Comparison of ENCODE assay signal across 22 cellular contexts in genomic region chr16:84298376-84298899, GRCh38. TPM values are rescaled to one million over a fixed set of nuclear protein-coding genes. Genes with fewer than 3 reads are reported as not detected.
A peak's percentile ranks its signal among the peaks of the same experiment; 100 is the strongest.
DNase-seq lines count a peak whose midpoint lies in the region; ATAC-seq and TF ChIP-seq lines count a peak whose summit lies in the region.
"Had no signal": no experiment of that assay in that cellular context is flagged by ENCODE, and none has a peak within 500 bp of the region (broad histone marks: within the 10 kb centered on the region; RNA-seq: fewer than 3 reads in every experiment).

No MANE protein-coding gene starts in this region.

- DNase-seq in IMR-90: no peak
- DNase-seq in tibial artery: no peak
- DNase-seq in natural killer cell treated with Interleukin-12 subunit alpha and Interleukin-12 subunit beta and Interleukin-15 and Interleukin-18, amount 100 ng/mL, for 72 hours (ENCODE audit: low spot score): no peak
- DNase-seq in AG08396 (ENCODE audit: low spot score): no peak
- DNase-seq in stimulated activated naive CD8-positive, alpha-beta T cell treated with anti-CD3 and anti-CD28 coated beads, Interleukin-15, Interleukin-2, amounts not matched to agents 100 U/mL and 50 U/mL, for 24 hours: no peak
- DNase-seq: C1 segment of cervical spinal cord; CD8-positive, alpha-beta memory T cell; DMS79; Karpas-422; NCI-H146; NCI-H2171 treated with DMSO at 0.1 percent for 48 hours; NCI-H748 treated with DMSO at 0.1 percent for 48 hours; PC-3 had no signal

- H3K4me3 ChIP-seq in IMR-90 (ENCODE audit: insufficient read depth, low read depth, low read length) (no peak overlapping the region), esophagus (ENCODE audit: low read depth in 1 of 2, low read length in 2 of 2) (no peak overlapping the region), tibial artery (no peak overlapping the region)
- H3K4me3 ChIP-seq: HAP-1 had no signal

- H4K91ac ChIP-seq in IMR-90 (ENCODE audit: insufficient read depth, low read depth, low read length): peak overlapping the region; percentile 80

- peaks cover 11 to 41% of the 10 kb centered on the region in 2 experiments for H3K79me1 ChIP-seq in IMR-90 (ENCODE audit: low read depth in 1 of 2, low read length in 2 of 2)

- peaks cover 21% of the 10 kb centered on the region for H3K36me3 ChIP-seq in IMR-90 (ENCODE audit: control insufficient read depth, insufficient read depth, low read length)
- H3K36me3 ChIP-seq in esophagus (ENCODE audit: control insufficient read depth in 2 of 2, insufficient read depth in 2 of 2, low read length in 1 of 2): no peaks in the 10 kb centered on the region
- H3K36me3 ChIP-seq in tibial artery: no peaks in the 10 kb centered on the region
- H3K36me3 ChIP-seq: HAP-1 had no signal

- H3K4me1 Mint-ChIP-seq in nephron: peaks cover 56% of the 10 kb centered on the region
- H3K4me1 Mint-ChIP-seq in natural killer cell treated with Interleukin-12 subunit alpha and Interleukin-12 subunit beta and Interleukin-15 and Interleukin-18, amount 100 ng/mL, for 72 hours (ENCODE audit: low read depth in 2 of 2): no peaks in the 10 kb centered on the region

- peaks cover 24% of the 10 kb centered on the region for H3K9me1 ChIP-seq in IMR-90 (ENCODE audit: insufficient read depth, low read length)

- H3K9me3 Mint-ChIP-seq in nephron: no peaks in the 10 kb centered on the region
- H3K9me3 Mint-ChIP-seq in natural killer cell treated with Interleukin-12 subunit alpha and Interleukin-12 subunit beta and Interleukin-15 and Interleukin-18, amount 100 ng/mL, for 72 hours: no peaks in the 10 kb centered on the region
- H3K9me3 Mint-ChIP-seq: CD8-positive, alpha-beta memory T cell had no signal

- peak overlapping the region; percentile 49; the same call in 2 of the 3 replicates for H2BK15ac ChIP-seq in IMR-90 (ENCODE audit: low read depth, low read length)

- dilution Hi-C loops in IMR-90 (cut with HindIII; ENCODE audit: low sequenced_read_pairs, unreplicated experiment): no loop called here

- no peak overlapping the region for H2AK9ac ChIP-seq in IMR-90 (replicated peaks; ENCODE audit: low read depth, low read length, poor library complexity)

- TF ChIP-seq CTCF in IMR-90 (conservative IDR thresholded peaks at IDR 0.05; ENCODE audit: low read depth, low read length) (no peak), nephron (IDR thresholded peaks at IDR 0.05; ENCODE audit: unreplicated experiment in 3 of 3) (no peak), tibial artery (IDR thresholded peaks at IDR 0.05) (no peak)

- H3K23ac ChIP-seq in IMR-90 (ENCODE audit: low read depth, low read length): no peak overlapping the region

- H3K4ac ChIP-seq in IMR-90 (ENCODE audit: low read depth, low read length): peak overlapping the region; percentile 73

- no peak overlapping the region for H3K56ac ChIP-seq in IMR-90 (ENCODE audit: extremely low read depth, insufficient read depth, low read length)

- H4K5ac ChIP-seq in IMR-90 (ENCODE audit: low read depth, low read length): peak overlapping the region; percentile 51

- no peaks in the 10 kb centered on the region for H3K36me3 Mint-ChIP-seq in nephron (ENCODE audit: low read depth)
- no peaks in the 10 kb centered on the region for H3K36me3 Mint-ChIP-seq in natural killer cell treated with Interleukin-12 subunit alpha and Interleukin-12 subunit beta and Interleukin-15 and Interleukin-18, amount 100 ng/mL, for 72 hours
- H3K36me3 Mint-ChIP-seq: CD8-positive, alpha-beta memory T cell had no signal

- intact Hi-C loops in IMR-90 (cut with micrococcal nuclease): loop anchor here (10.0 kb wide), 1 partner anchor 316 kb away; the partner anchor contains the start of gene COTL1
- intact Hi-C loops in tibial artery (cut with DNase I; ENCODE audit: low total_unique reads): loop anchor here (5.0 kb wide), 1 partner anchor 729 kb away; the partner anchor contains the start of gene KIAA0513

- no peak for TF ChIP-seq RAD21 in IMR-90 (IDR thresholded peaks at IDR 0.05; ENCODE audit: low read length)

- H4K20me1 ChIP-seq in IMR-90 (ENCODE audit: insufficient read depth, low read length): no peaks in the 10 kb centered on the region; the same call in 1 of the 2 replicates

- ATAC-seq in IMR-90 (ENCODE audit: low read depth) (no peak), GM18870 (IDR thresholded peaks at IDR 0.05; ENCODE audit: unreplicated experiment) (no peak)
- ATAC-seq in natural killer cell treated with Interleukin-12 subunit alpha and Interleukin-12 subunit beta and Interleukin-15 and Interleukin-18, amount 100 ng/mL, for 72 hours: no peak
- ATAC-seq in stimulated activated naive CD8-positive, alpha-beta T cell treated with anti-CD3 and anti-CD28 coated beads, Interleukin-15, Interleukin-2, amounts not matched to agents 100 U/mL and 50 U/mL, for 24 hours: no peak
- ATAC-seq: PC-3 had no signal

- WGBS in IMR-90 (ENCODE audit: extremely low coverage in 2 of 2, insufficient read length in 1 of 2), 2 experiments: 89% methylated on average over 9 of the region's 13 CpGs; no CpG with 5 or more reads in 1 of the 2 experiments
- WGBS in esophagus, 2 donors: 75 to 76% methylated on average over 13 of the region's 13 CpGs

- CTCF ChIA-PET in IMR-90 (lab: Yijun Ruan, JAX): no interaction called here

- no peak overlapping the region for H2BK5ac ChIP-seq in IMR-90 (ENCODE audit: low read depth, low read length, poor library complexity, severe bottlenecking)

- no peaks in the 10 kb centered on the region for H3K9me3 ChIP-seq in IMR-90 (ENCODE audit: control insufficient read depth, insufficient read depth, low read length)
- no peaks in the 10 kb centered on the region for H3K9me3 ChIP-seq in esophagus (ENCODE audit: control insufficient read depth in 2 of 2, insufficient read depth in 1 of 2, low read depth in 1 of 2, low read length in 1 of 2)
- no peaks in the 10 kb centered on the region for H3K9me3 ChIP-seq in tibial artery
- H3K9me3 ChIP-seq: HAP-1 had no signal

- peak overlapping the region; percentile 47 for H2BK120ac ChIP-seq in IMR-90 (ENCODE audit: low read depth, low read length)

- TF ChIP-seq POLR2A in IMR-90 (IDR thresholded peaks at IDR 0.05; ENCODE audit: low read depth, low read length): no peak

- no peaks in the 10 kb centered on the region for H3K27me3 ChIP-seq in IMR-90 (ENCODE audit: control insufficient read depth, insufficient read depth, low read length)
- H3K27me3 ChIP-seq in esophagus (ENCODE audit: control insufficient read depth in 1 of 2, insufficient read depth in 2 of 2, low read length in 2 of 2): no peaks in the 10 kb centered on the region
- H3K27me3 ChIP-seq in tibial artery: no peaks in the 10 kb centered on the region

- H2AK5ac ChIP-seq in IMR-90 (ENCODE audit: low read depth, low read length): peak overlapping the region; percentile 66

- POLR2A ChIA-PET in IMR-90 (lab: Charles Lee; ENCODE audit: unreplicated experiment): interaction anchor here (0.6 kb wide), 1 partner anchor 21 kb away, joined by 4 read pairs; no protein-coding TSS in a partner anchor

- peak overlapping the region; percentile 38 to 57 for H4K8ac ChIP-seq in IMR-90 (ENCODE audit: low read depth in 2 of 2, low read length in 2 of 2)

- H3K4me2 ChIP-seq in IMR-90 (ENCODE audit: low read depth, low read length): no peak overlapping the region

- no peak overlapping the region for H3K9ac ChIP-seq in IMR-90 (ENCODE audit: low read depth, low read length)

- peak overlapping the region; percentile 63; the same call in 1 of the 2 replicates for H3K14ac ChIP-seq in IMR-90 (replicated peaks; ENCODE audit: low read depth, low read length)

- no TSS peak for BruUV-seq in IMR-90 (replicated peaks; lab: Mats Ljungman, UMichigan)

- H3K27me3 Mint-ChIP-seq in nephron (ENCODE audit: low read depth): peaks cover 57% of the 10 kb centered on the region
- H3K27me3 Mint-ChIP-seq in natural killer cell treated with Interleukin-12 subunit alpha and Interleukin-12 subunit beta and Interleukin-15 and Interleukin-18, amount 100 ng/mL, for 72 hours: peaks cover 18 to 19% of the 10 kb centered on the region in 2 donors

- H3K27ac ChIP-seq in IMR-90 (ENCODE audit: insufficient read depth, low read length): peak overlapping the region; percentile 13; the same call in 1 of the 2 replicates
- peak overlapping the region; percentile 59 to 68 for H3K27ac ChIP-seq in esophagus (ENCODE audit: low read depth in 2 of 2, low read length in 1 of 2)
- peak overlapping the region; percentile 48 to 86 for H3K27ac ChIP-seq in tibial artery
- H3K27ac ChIP-seq: HL-60 had no signal

- H2AFZ ChIP-seq in IMR-90 (replicated peaks; ENCODE audit: low read length, poor library complexity): no peak overlapping the region

- peak overlapping the region; percentile 62 for H3K18ac ChIP-seq in IMR-90 (ENCODE audit: low read depth, low read length)

- in situ Hi-C loops in IMR-90 (cut with MboI; ENCODE audit: low sequenced_read_pairs): loop anchor here (25.0 kb wide), 2 partner anchors 339 to 414 kb away; partner anchors contain the start of gene KLHL36

- peak overlapping the region in 2 of 3 experiments; percentile 31 to 57 for H3K27ac Mint-ChIP-seq in nephron
- H3K27ac Mint-ChIP-seq in natural killer cell treated with Interleukin-12 subunit alpha and Interleukin-12 subunit beta and Interleukin-15 and Interleukin-18, amount 100 ng/mL, for 72 hours: no peak overlapping the region
- H3K27ac Mint-ChIP-seq: CD8-positive, alpha-beta memory T cell had no signal

- H3K4me1 ChIP-seq in IMR-90 (ENCODE audit: control insufficient read depth, insufficient read depth, low read length) (peaks cover 58% of the 10 kb centered on the region), esophagus (ENCODE audit: control insufficient read depth in 2 of 2, insufficient read depth in 2 of 2, low read length in 1 of 2) (peaks cover 0 to 4% of the 10 kb centered on the region in 2 donors), tibial artery (peaks cover 6 to 94% (median 55%) of the 10 kb centered on the region in 4 donors)
- H3K4me1 ChIP-seq: HAP-1 had no signal

- no peak overlapping the region for H3K4me3 Mint-ChIP-seq in nephron
- H3K4me3 Mint-ChIP-seq in natural killer cell treated with Interleukin-12 subunit alpha and Interleukin-12 subunit beta and Interleukin-15 and Interleukin-18, amount 100 ng/mL, for 72 hours: no peak overlapping the region
- H3K4me3 Mint-ChIP-seq: CD8-positive, alpha-beta memory T cell had no signal

- peak overlapping the region; percentile 34 for H2BK20ac ChIP-seq in IMR-90 (ENCODE audit: low read depth, low read length)

RNA-seq across cellular contexts. Expression of gene WFDC1, which starts 3.8 kb away (rescaled TPM):
- 4.7 and 5.0 TPM in 2 replicates for total RNA-seq in IMR-90 (2012; rRNA removed)
- 6.8 and 7.0 TPM in 2 replicates for polyA plus RNA-seq in IMR-90 (2012; rRNA removed)
- polyA plus RNA-seq in IMR-90 (2012; cell fraction: cytosol; rRNA removed): 3.9 and 5.8 TPM in 2 replicates
- polyA plus RNA-seq in IMR-90 (2012; cell fraction: nucleus; rRNA removed; ENCODE audit: low replicate concordance): 4.6 and 4.9 TPM in 2 replicates
- polyA plus RNA-seq in esophagus: 1 to 10 TPM; 4.0 to 4.5 TPM
- total RNA-seq in natural killer cell treated with Interleukin-12 subunit alpha and Interleukin-12 subunit beta and Interleukin-15 and Interleukin-18, amount 100 ng/mL, for 72 hours: not detected
- total RNA-seq: A673; CD8-positive, alpha-beta memory T cell; MCF 10A; NCI-H460 had no signal
- polyA plus RNA-seq: CD8-positive, alpha-beta memory T cell had no signal

RNA-seq across cellular contexts. Expression of gene KCNG4, which starts 58.6 kb away (rescaled TPM):
- not detected in 2 replicates for total RNA-seq in IMR-90 (2012; rRNA removed)
- not detected in 2 replicates for polyA plus RNA-seq in IMR-90 (2012; rRNA removed)
- not detected in 2 replicates for polyA plus RNA-seq in IMR-90 (2012; cell fraction: cytosol; rRNA removed)
- polyA plus RNA-seq in IMR-90 (2012; cell fraction: nucleus; rRNA removed; ENCODE audit: low replicate concordance): not detected in 2 replicates
- not detected for polyA plus RNA-seq in esophagus
- not detected for total RNA-seq in natural killer cell treated with Interleukin-12 subunit alpha and Interleukin-12 subunit beta and Interleukin-15 and Interleukin-18, amount 100 ng/mL, for 72 hours
- total RNA-seq: A673; CD8-positive, alpha-beta memory T cell; HT1080; MCF 10A had no signal
- polyA plus RNA-seq: CD8-positive, alpha-beta memory T cell had no signal

Comparison
In these comparisons a context has a peak if more than half of its experiments do, and no peak if none do; other contexts are left out.
1. H3K27ac ChIP-seq: peak in every context shown above with its lines; median percentile 67 in tibial artery; 64 in esophagus; 13 in IMR-90.
2. H3K27ac Mint-ChIP-seq: peak in nephron (2 of 3); none in natural killer cell treated with Interleukin-12 subunit alpha and Interleukin-12 subunit beta and Interleukin-15 and Interleukin-18, amount 100 ng/mL, for 72 hours (0 of 2).